Comparison of ENCODE assay signal across 8 cellular contexts in genomic region chr5:175967471-175968372, GRCh38. TPM values are rescaled to one million over a fixed set of nuclear protein-coding genes. Genes with fewer than 3 reads are reported as not detected.
DNase-seq lines count a peak whose midpoint lies in the region; ATAC-seq, FAIRE-seq and TF ChIP-seq lines count a peak whose summit lies in the region.
"Not testable (repeated sequence)": the region's sequence is repeated elsewhere in the genome, so short reads cannot be mapped to it uniquely, and the experiment has no call there.

TSS of gene THOC3 (minus strand) at chr5:175968315. CDS start at chr5:175968208, 107 bp downstream.

- H3K4me2 ChIP-seq in HepG2 (ENCODE audit: low read depth, low read length), result peak within 1 kb of the TSS; percentile 42; the same call in 1 of the 2 replicates

- POLR2A ChIA-PET in HepG2 (lab: Yijun Ruan, JAX), result not testable (repeated sequence)

- in situ Hi-C loops in HepG2 (cut with HindIII; ENCODE audit: extremely low pct_ligation_motif_present, low pct_unique_long_range_greater_than_20kb), result not testable (repeated sequence)

- peak; percentile 46 for DNase-seq in NT2/D1 (ENCODE audit: low read depth, low spot score)
- peak; percentile 57 for DNase-seq in activated T-cell treated with anti-CD3 and anti-CD28 coated beads for 1 hour (ENCODE audit: low read depth)
- peak; percentile 55 to 75 (median 73) for DNase-seq in effector memory CD8-positive, alpha-beta T cell
- peak; percentile 51 for DNase-seq in HepG2 (ENCODE audit: low spot score)
- DNase-seq in smooth muscle cell of the brain vasculature (ENCODE audit: low read depth, low spot score), result peak; percentile 28
- DNase-seq in vagina (ENCODE audit: extremely low spot score in 2 of 2), result peak in 1 of 2 donors; percentile 74

- not testable (repeated sequence) for TF ChIP-seq RAD21 in HepG2 (CRISPR knock-in tag; IDR thresholded peaks at IDR 0.05)

- not testable (repeated sequence) for H3K27me3 Mint-ChIP-seq in effector memory CD8-positive, alpha-beta T cell

- 1% methylated on average over 27 of the region's 67 CpGs for WGBS in HepG2 (ENCODE audit: low lambda C conversion rate)

- peak within 1 kb of the TSS; percentile 62 for H3K4me3 ChIP-seq in NT2/D1 (ENCODE audit: insufficient read length, low read depth)
- H3K4me3 ChIP-seq in HepG2 (replicated peaks in 1 of 3; ENCODE audit: insufficient read depth in 1 of 3, low read depth in 2 of 3, low read length in 3 of 3), result peak within 1 kb of the TSS; percentile 49 to 80 (median 75); a peak in 4 of 6 replicates
- H3K4me3 ChIP-seq in vagina, result peak within 1 kb of the TSS; percentile 55 to 77

- not testable (repeated sequence) for TF ChIP-seq EP300 in HepG2 (IDR thresholded peaks at IDR 0.05; ENCODE audit: low read depth in 2 of 2, low read length in 2 of 2); HepG2 (CRISPR knock-in tag; IDR thresholded peaks at IDR 0.05; ENCODE audit: borderline replicate concordance)

- H3K27me3 ChIP-seq in NT2/D1 (ENCODE audit: insufficient read depth, insufficient read length); HepG2 (ENCODE audit: control insufficient read depth in 1 of 2, insufficient read depth in 2 of 2, low read length in 2 of 2); vagina: not testable (repeated sequence)

- CTCF ChIA-PET in HepG2 (lab: Yijun Ruan, JAX; ENCODE audit: low intra/inter-chr PET ratio, low total read pairs), result not testable (repeated sequence)

- not testable (repeated sequence) for H3K36me3 ChIP-seq in NT2/D1 (ENCODE audit: insufficient read depth, insufficient read length, low read length); HepG2 (replicated peaks in 1 of 2; ENCODE audit: control insufficient read depth in 1 of 2, insufficient read depth in 2 of 2, low read length in 2 of 2); vagina

- peak; percentile 37 to 70; a peak in 3 of 4 replicates for TF ChIP-seq POLR2A in HepG2 (IDR thresholded peaks at IDR 0.05; ENCODE audit: insufficient read depth in 1 of 2, low read depth in 2 of 2, low read length in 2 of 2)
- TF ChIP-seq POLR2A in vagina (IDR thresholded peaks at IDR 0.05), result not testable (repeated sequence)

- not testable (repeated sequence) for H3K9me3 ChIP-seq in NT2/D1 (ENCODE audit: insufficient read depth, low read length); HepG2 (ENCODE audit: low read length); vagina

- H3K4me1 ChIP-seq in NT2/D1 (ENCODE audit: insufficient read depth, insufficient read length); HepG2 (ENCODE audit: insufficient read depth, low read length); vagina: not testable (repeated sequence)

- not testable (repeated sequence) for H4K20me1 ChIP-seq in HepG2 (ENCODE audit: insufficient read depth, low read length)

- peak within 1 kb of the TSS; percentile 90 to 92 for H3K4me3 Mint-ChIP-seq in effector memory CD8-positive, alpha-beta T cell

- H3K36me3 Mint-ChIP-seq in effector memory CD8-positive, alpha-beta T cell (ENCODE audit: insufficient read depth), result not testable (repeated sequence)

- not testable (repeated sequence) for H2AFZ ChIP-seq in HepG2 (ENCODE audit: low read length)

- H3K4me1 Mint-ChIP-seq in effector memory CD8-positive, alpha-beta T cell (ENCODE audit: low read depth in 2 of 2), result not testable (repeated sequence)

- ATAC-seq in GM18861 (IDR thresholded peaks at IDR 0.05; ENCODE audit: unreplicated experiment), result peak; percentile 99
- ATAC-seq in HG02884 (IDR thresholded peaks at IDR 0.05; ENCODE audit: unreplicated experiment), result peak; percentile 93
- peak; percentile 95 for ATAC-seq in effector memory CD8-positive, alpha-beta T cell (replicated peaks)
- peak; percentile 99 for ATAC-seq in HepG2

- peak; percentile 93 for FAIRE-seq in HepG2 (lab: Jason Lieb, UNC)

- TF ChIP-seq CTCF in HepG2 (CRISPR knock-in tag; IDR thresholded peaks at IDR 0.05), result peak; percentile 10; the same call in 1 of the 2 replicates
- TF ChIP-seq CTCF in vagina (IDR thresholded peaks at IDR 0.05), result not testable (repeated sequence)

- H3K9me3 Mint-ChIP-seq in effector memory CD8-positive, alpha-beta T cell, result not testable (repeated sequence)

- H3K27ac ChIP-seq in HepG2 (ENCODE audit: extremely low read length, insufficient read depth, low read length); vagina: not testable (repeated sequence)

- peak within 1 kb of the TSS; percentile 72 for H3K9ac ChIP-seq in NT2/D1 (ENCODE audit: insufficient read length, low read depth)
- peak within 1 kb of the TSS; percentile 68 for H3K9ac ChIP-seq in HepG2 (ENCODE audit: insufficient read depth, low read depth, low read length)

- not testable (repeated sequence) for BruUV-seq in HepG2 (replicated peaks; lab: Mats Ljungman, UMichigan)

- peak within 1 kb of the TSS; percentile 76 to 79 for H3K27ac Mint-ChIP-seq in effector memory CD8-positive, alpha-beta T cell

- not testable (repeated sequence) for H3K79me2 ChIP-seq in HepG2 (ENCODE audit: insufficient read depth, low read length)

- intact Hi-C loops in HepG2 (cut with micrococcal nuclease; ENCODE audit: unreplicated experiment); vagina (cut with DNase I): not testable (repeated sequence)

TF ChIP-seq in HepG2, 621 proteins besides CTCF, POLR2A, EP300 and RAD21 (continues in another document):
- TF ChIP-seq PHF8 (CRISPR knock-in tag; IDR thresholded peaks at IDR 0.05), result peak; percentile 93
- 0 out of 2 replicates have a peak, but pooled peaks have one; percentile 14 for TF ChIP-seq ZNF263 (CRISPR knock-in tag; IDR thresholded peaks at IDR 0.05)
- peak; percentile 65 for TF ChIP-seq RBFOX2 (IDR thresholded peaks at IDR 0.05; ENCODE audit: low read depth, low read length)
- TF ChIP-seq ZNF652 (CRISPR knock-in tag; IDR thresholded peaks at IDR 0.05; ENCODE audit: borderline replicate concordance, low read depth), result peak; percentile 77; the same call in 1 of the 2 replicates
- peak; percentile 30; the same call in 1 of the 2 replicates for TF ChIP-seq ZGPAT (CRISPR knock-in tag; IDR thresholded peaks at IDR 0.05)
- peak; percentile 81 for TF ChIP-seq TAF1 (CRISPR knock-in tag; IDR thresholded peaks at IDR 0.05)

RNA-seq across cellular contexts. Expression of gene THOC3, which starts in this region (rescaled TPM):
- 95.1 and 125 TPM in 2 replicates for total RNA-seq in HepG2 (2016; rRNA removed; fragmentation: Illumina TruSeq; extraction: Trizol)
- total RNA-seq in HepG2 (2016; cell fraction: cytosol; rRNA removed; fragmentation: Illumina TruSeq; extraction: Trizol; ENCODE audit: low read depth), result 24.4 and 29.7 TPM in 2 replicates
- total RNA-seq in HepG2 (2016; cell fraction: insoluble cytoplasmic fraction; rRNA removed; fragmentation: Illumina TruSeq; extraction: Trizol), result 98.6 and 131 TPM in 2 replicates
- total RNA-seq in HepG2 (2016; cell fraction: membrane; rRNA removed; fragmentation: Illumina TruSeq; extraction: Trizol), result 38.2 and 39.4 TPM in 2 replicates
- 41.6 and 47.4 TPM in 2 replicates for total RNA-seq in HepG2 (2016; cell fraction: nucleus; rRNA removed; fragmentation: Illumina TruSeq; extraction: Trizol)
- 54.6 and 86.7 TPM in 2 replicates for polyA plus RNA-seq in HepG2 (2011; rRNA removed)
- 51.6 and 56.5 TPM in 2 replicates for polyA plus RNA-seq in HepG2 (2011; cell fraction: cytosol; rRNA removed)
- polyA plus RNA-seq in HepG2 (2011; cell fraction: nucleus; rRNA removed), result 17.3 and 20.8 TPM in 2 replicates
- 24.3 and 40.9 TPM in 2 replicates for polyA plus RNA-seq in HepG2 (2012)
- polyA plus RNA-seq in HepG2 (2016; cell fraction: cytosol; fragmentation: Illumina TruSeq; extraction: Trizol; ENCODE audit: low read depth), result 18.3 and 23.8 TPM in 2 replicates
- polyA plus RNA-seq in HepG2 (2016; cell fraction: insoluble cytoplasmic fraction; fragmentation: Illumina TruSeq; extraction: Trizol; ENCODE audit: low read depth), result 122 and 138 TPM in 2 replicates
- polyA plus RNA-seq in HepG2 (2016; cell fraction: membrane; fragmentation: Illumina TruSeq; extraction: Trizol; ENCODE audit: low read depth), result 25.8 and 36.5 TPM in 2 replicates
- polyA plus RNA-seq in HepG2 (2016; cell fraction: nucleus; fragmentation: Illumina TruSeq; extraction: Trizol; ENCODE audit: insufficient read depth, low read depth), result 52.5 and 67.8 TPM in 2 replicates
- polyA minus RNA-seq in HepG2 (2011; rRNA and poly(A)+ RNA removed; ENCODE audit: low replicate concordance), result 26.7 and 64.8 TPM in 2 replicates
- polyA minus RNA-seq in HepG2 (2011; cell fraction: cytosol; rRNA and poly(A)+ RNA removed), result 30.4 and 34.8 TPM in 2 replicates
- 22.3 and 31.0 TPM in 2 replicates for polyA minus RNA-seq in HepG2 (2011; cell fraction: nucleus; rRNA and poly(A)+ RNA removed)
- 69.0 TPM for total RNA-seq in vagina
